Comparison of ENCODE assay signal across 8 cellular contexts in the genomic region with DNA sequence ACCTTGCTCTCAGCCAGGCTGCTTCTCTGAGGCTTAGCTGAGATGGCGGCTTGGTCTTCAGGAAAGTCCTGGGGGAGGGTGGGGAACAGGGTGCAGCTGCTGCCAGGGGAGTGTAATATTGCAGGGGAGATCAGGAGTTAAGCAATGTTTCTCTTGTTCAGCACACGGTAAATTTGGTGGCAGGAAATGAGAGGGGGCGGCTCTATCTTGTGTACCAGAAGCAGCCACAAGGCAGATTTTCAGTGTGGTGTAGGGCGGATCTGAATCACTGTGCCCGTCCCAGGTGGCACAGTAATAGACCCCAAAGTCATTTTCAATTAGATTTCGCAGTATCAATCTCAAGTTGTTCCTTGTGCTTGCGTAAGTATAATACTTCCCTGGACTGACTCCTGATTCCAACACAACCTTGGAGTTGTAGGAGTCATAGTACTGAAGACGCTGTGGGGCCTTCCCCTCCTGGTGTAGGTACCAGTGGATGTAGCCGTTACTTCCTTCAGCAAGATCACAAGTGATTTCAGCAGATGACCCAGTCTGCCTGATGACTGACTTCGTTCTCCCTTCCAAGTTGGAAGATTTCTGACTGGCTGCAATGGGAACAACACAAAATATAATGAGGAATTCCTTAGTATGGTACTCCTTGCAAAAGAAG.
DNase-seq lines count a peak whose midpoint lies in the region; ATAC-seq and TF ChIP-seq lines count a peak whose summit lies in the region.
"Not testable (repeated sequence)": the region's sequence is repeated elsewhere in the genome, so short reads cannot be mapped to it uniquely, and the experiment has no call there.

No MANE protein-coding gene starts in this region.

- H3K36me3 Mint-ChIP-seq in CD8-positive, alpha-beta memory T cell: peaks cover 0 to 51% (median 14%) of the 10 kb centered on the region in 3 donors
- H3K36me3 Mint-ChIP-seq in central memory CD8-positive, alpha-beta T cell (ENCODE audit: insufficient read depth): peaks cover 30% of the 10 kb centered on the region

- CTCF ChIA-PET in CD8-positive, alpha-beta memory T cell (lab: Charles Lee): interaction anchor here (0.7 to 6.3 kb wide), 13 partner anchors 11 to 254 kb away, joined by 3 to 62 read pairs (median 5); no protein-coding TSS in a partner anchor

- H3K4me1 ChIP-seq in CD8-positive, alpha-beta memory T cell (ENCODE audit: insufficient read depth, low read length): peaks cover 33% of the 10 kb centered on the region

- H3K79me2 ChIP-seq in SU-DHL-6 (ENCODE audit: insufficient read depth, low read length): not testable (repeated sequence)

- H3F3A ChIP-seq in SU-DHL-6 (ENCODE audit: insufficient read depth): not testable (repeated sequence)

- DNase-seq in CD8-positive, alpha-beta memory T cell: peak in 4 of 5 donors; percentile 37 to 70 (median 56)
- DNase-seq in activated CD8-positive, alpha-beta memory T cell treated with anti-CD3 and anti-CD28 coated beads for 24 hours: peak; percentile 71
- not testable (repeated sequence) for DNase-seq in central memory CD8-positive, alpha-beta T cell (ENCODE audit: low spot score in 2 of 2)
- peak; percentile 44 for DNase-seq in stimulated activated CD4-positive, alpha-beta T cell treated with anti-CD3 and anti-CD28 coated beads, Interleukin-2, amount 100 ng/mL, for 4 hours (ENCODE audit: low read depth)

- H3K4me3 Mint-ChIP-seq in CD8-positive, alpha-beta memory T cell: peak overlapping the region; percentile 86 to 99 (median 96)
- peak overlapping the region; percentile 93 for H3K4me3 Mint-ChIP-seq in central memory CD8-positive, alpha-beta T cell

- peaks cover 50 to 72% (median 59%) of the 10 kb centered on the region in 3 donors for H3K4me1 Mint-ChIP-seq in CD8-positive, alpha-beta memory T cell
- H3K4me1 Mint-ChIP-seq in central memory CD8-positive, alpha-beta T cell: peaks cover 70% of the 10 kb centered on the region

- H3K9me2 ChIP-seq in SU-DHL-6 (replicated peaks; ENCODE audit: insufficient read depth, low read length): not testable (repeated sequence)

- not testable (repeated sequence) for H3K27me3 ChIP-seq in CD8-positive, alpha-beta memory T cell (ENCODE audit: insufficient read depth, low read length, poor library complexity, severe bottlenecking); SU-DHL-6 (ENCODE audit: low read length)

- H3K27ac Mint-ChIP-seq in CD8-positive, alpha-beta memory T cell: peak overlapping the region; percentile 81 to 97 (median 94)
- H3K27ac Mint-ChIP-seq in central memory CD8-positive, alpha-beta T cell (ENCODE audit: low read depth): peak overlapping the region; percentile 87

- POLR2A ChIA-PET in CD8-positive, alpha-beta memory T cell (lab: Charles Lee): interaction anchor here (0.6 to 1.3 kb wide), 2 partner anchors 130 to 147 kb away, joined by 3 to 6 read pairs; no protein-coding TSS in a partner anchor

- H3K27me3 Mint-ChIP-seq in CD8-positive, alpha-beta memory T cell; central memory CD8-positive, alpha-beta T cell: not testable (repeated sequence)

- H3K9me3 Mint-ChIP-seq in CD8-positive, alpha-beta memory T cell; central memory CD8-positive, alpha-beta T cell: not testable (repeated sequence)

- peak overlapping the region; percentile 46 for H2AFZ ChIP-seq in SU-DHL-6 (ENCODE audit: low read depth, low read length, severe bottlenecking)

- not testable (repeated sequence) for H3K9me3 ChIP-seq in CD8-positive, alpha-beta memory T cell (ENCODE audit: low read length); SU-DHL-6 (ENCODE audit: insufficient read depth, low read length)

- ATAC-seq in GM19035 (IDR thresholded peaks at IDR 0.05; ENCODE audit: unreplicated experiment): peak; percentile 36
- peak; percentile 38 for ATAC-seq in HG02759 (IDR thresholded peaks at IDR 0.05; ENCODE audit: unreplicated experiment)
- peak; percentile 60 for ATAC-seq in HG03460 (IDR thresholded peaks at IDR 0.05; ENCODE audit: unreplicated experiment)
- ATAC-seq in central memory CD8-positive, alpha-beta T cell (replicated peaks; ENCODE audit: extremely low read depth, poor library complexity, severe bottlenecking): peak; percentile 64

- not testable (repeated sequence) for H4K20me1 ChIP-seq in SU-DHL-6 (ENCODE audit: low read depth, low read length)

- peak overlapping the region; percentile 26; the same call in 1 of the 2 replicates for H3K9ac ChIP-seq in SU-DHL-6 (ENCODE audit: low read length)

- H3K36me3 ChIP-seq in CD8-positive, alpha-beta memory T cell (ENCODE audit: insufficient read depth, low read length); SU-DHL-6 (ENCODE audit: low read length): not testable (repeated sequence)

- TF ChIP-seq CTCF in SU-DHL-6 (IDR thresholded peaks at IDR 0.05; ENCODE audit: insufficient read depth, low read length, poor library complexity, severe bottlenecking): not testable (repeated sequence)

- H3K4me2 ChIP-seq in SU-DHL-6 (ENCODE audit: low read depth, low read length, poor library complexity, severe bottlenecking): peak overlapping the region; percentile 49

- not testable (repeated sequence) for H3K27ac ChIP-seq in CD8-positive, alpha-beta memory T cell (ENCODE audit: low read depth, low read length)
- peak overlapping the region; percentile 53 for H3K27ac ChIP-seq in SU-DHL-6 (ENCODE audit: low read depth, low read length)

- H3K4me3 ChIP-seq in CD8-positive, alpha-beta memory T cell (ENCODE audit: low read length): peak overlapping the region; percentile 64
- H3K4me3 ChIP-seq in SU-DHL-6 (ENCODE audit: insufficient read depth, low read length, poor library complexity, severe bottlenecking): not testable (repeated sequence)
